ENCODE assay signal across 16 cellular contexts in the genomic region with DNA sequence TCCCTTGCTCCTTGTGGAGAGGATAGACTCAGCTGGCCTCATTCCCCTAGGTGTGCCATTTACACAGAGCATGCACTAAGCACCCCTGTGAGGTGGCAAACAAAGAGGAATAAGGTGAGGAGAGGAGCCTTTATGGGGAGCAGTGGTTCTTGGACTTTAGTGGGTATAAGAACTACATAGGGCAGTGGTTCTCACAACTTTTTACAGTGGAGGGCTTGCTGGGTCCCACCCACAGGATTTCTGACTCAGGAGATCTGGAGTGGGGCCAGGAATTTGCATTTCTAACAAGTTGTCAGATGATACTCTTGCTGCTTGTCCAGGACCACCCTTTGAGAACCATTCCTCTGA. TPM values are rescaled to one million over a fixed set of nuclear protein-coding genes. Genes with fewer than 3 reads are reported as not detected.
A peak's percentile ranks its signal among the peaks of the same experiment; 100 is the strongest.
DNase-seq lines count a peak whose midpoint lies in the region; ATAC-seq, FAIRE-seq and TF ChIP-seq lines count a peak whose summit lies in the region.
"Had no signal": no experiment of that assay in that cellular context is flagged by ENCODE, and none has a peak within 500 bp of the region (broad histone marks: within the 10 kb centered on the region; RNA-seq: fewer than 3 reads in every experiment).

No MANE protein-coding gene starts in this region.

- peak overlapping the region; percentile 85 for H3K27ac ChIP-seq in cardiac muscle cell
- no peak overlapping the region for H3K27ac ChIP-seq in K562 (ENCODE audit: extremely low read depth, low read depth, low read length)
- H3K27ac ChIP-seq in HepG2 (ENCODE audit: extremely low read length, insufficient read depth, low read length), result no peak overlapping the region
- H3K27ac ChIP-seq: psoas muscle, upper lobe of right lung had no signal

- TF ChIP-seq CTCF in cardiac muscle cell (IDR thresholded peaks at IDR 0.05; ENCODE audit: low read depth, low read length) (no peak), K562 (IDR thresholded peaks at IDR 0.05 in 2 of 3, conservative IDR thresholded peaks at IDR 0.05 in 1 of 3; ENCODE audit: insufficient read depth in 2 of 3, low read depth in 1 of 3, low read length in 3 of 3) (no peak), HepG2 (CRISPR knock-in tag; IDR thresholded peaks at IDR 0.05) (no peak)

- peaks cover 46% of the 10 kb centered on the region for H3K4me1 ChIP-seq in cardiac muscle cell (ENCODE audit: low read depth)
- peaks cover 5 to 22% of the 10 kb centered on the region in 2 experiments; a peak in 4 of 5 replicates for H3K4me1 ChIP-seq in K562 (replicated peaks in 1 of 2; ENCODE audit: control insufficient read depth in 2 of 2, insufficient read depth in 2 of 2, low read length in 2 of 2)
- no peaks in the 10 kb centered on the region for H3K4me1 ChIP-seq in HepG2 (ENCODE audit: insufficient read depth, low read length)
- H3K4me1 ChIP-seq: BE2C had no signal

- H2AFZ ChIP-seq in K562 (ENCODE audit: low read depth, low read length) (no peak overlapping the region), HepG2 (ENCODE audit: low read length) (no peak overlapping the region)

- BruUV-seq in K562 (replicated peaks; lab: Mats Ljungman, UMichigan) (no TSS peak), HepG2 (replicated peaks; lab: Mats Ljungman, UMichigan) (no TSS peak)

- H3K36me3 ChIP-seq in cardiac muscle cell (peaks cover 34% of the 10 kb centered on the region), K562 (ENCODE audit: control insufficient read depth, insufficient read depth, low read length) (peaks cover 92% of the 10 kb centered on the region), HepG2 (replicated peaks in 1 of 2; ENCODE audit: control insufficient read depth in 1 of 2, insufficient read depth in 2 of 2, low read length in 2 of 2) (peaks cover 49 to 91% of the 10 kb centered on the region in 2 experiments)

- peaks cover 3% of the 10 kb centered on the region for H3K9me1 ChIP-seq in K562 (ENCODE audit: control insufficient read depth, insufficient read depth, low read length)

- no peak for TF ChIP-seq POLR2A in K562 (conservative IDR thresholded peaks at IDR 0.05)
- TF ChIP-seq POLR2A in HepG2 (IDR thresholded peaks at IDR 0.05; ENCODE audit: insufficient read depth in 1 of 2, low read depth in 2 of 2, low read length in 2 of 2), result no peak

- H3K9me3 Mint-ChIP-seq in immature natural killer cell, result no peaks in the 10 kb centered on the region

- peak overlapping the region in 4 of 6 donors; percentile 34 to 87 (median 68) for H3K27ac Mint-ChIP-seq in immature natural killer cell

- H3K79me2 ChIP-seq in K562 (ENCODE audit: control insufficient read depth, insufficient read depth, low read length) (no peaks in the 10 kb centered on the region), HepG2 (ENCODE audit: insufficient read depth, low read length) (no peaks in the 10 kb centered on the region)

- no peaks in the 10 kb centered on the region for H3K9me3 ChIP-seq in cardiac muscle cell (ENCODE audit: low read depth)
- H3K9me3 ChIP-seq in K562 (replicated peaks; ENCODE audit: control insufficient read depth, insufficient read depth, low read depth, low read length), result no peaks in the 10 kb centered on the region
- no peaks in the 10 kb centered on the region for H3K9me3 ChIP-seq in HepG2 (ENCODE audit: low read length)
- H3K9me3 ChIP-seq: BE2C, psoas muscle, upper lobe of right lung had no signal

- TF ChIP-seq EP300 in K562 (IDR thresholded peaks at IDR 0.05; ENCODE audit: low read length) (no peak), HepG2 (IDR thresholded peaks at IDR 0.05; ENCODE audit: low read depth in 2 of 2, low read length in 2 of 2) (no peak), HepG2 (CRISPR knock-in tag; IDR thresholded peaks at IDR 0.05; ENCODE audit: borderline replicate concordance) (no peak)

- H3K4me3 ChIP-seq in cardiac muscle cell (no peak overlapping the region), K562 (no peak overlapping the region), HepG2 (replicated peaks in 1 of 3; ENCODE audit: insufficient read depth in 1 of 3, low read depth in 2 of 3, low read length in 3 of 3) (no peak overlapping the region)
- H3K4me3 ChIP-seq: psoas muscle, upper lobe of right lung had no signal

- no peaks in the 10 kb centered on the region for H4K20me1 ChIP-seq in K562 (replicated peaks; ENCODE audit: control insufficient read depth, insufficient read depth, low read length)
- H4K20me1 ChIP-seq in HepG2 (ENCODE audit: insufficient read depth, low read length), result no peaks in the 10 kb centered on the region

- H3K9ac ChIP-seq in K562 (ENCODE audit: insufficient read depth in 1 of 2, low read depth in 2 of 2, low read length in 2 of 2), result no peak overlapping the region
- no peak overlapping the region for H3K9ac ChIP-seq in HepG2 (ENCODE audit: insufficient read depth, low read depth, low read length)

- POLR2A ChIA-PET in K562 (lab: Yijun Ruan, JAX) (interaction anchor here (0.6 to 0.7 kb wide), 2 partner anchors 22 to 402 kb away, joined by 3 read pairs; no protein-coding TSS in a partner anchor), HepG2 (lab: Yijun Ruan, JAX) (no interaction called here)

- no peak for FAIRE-seq in K562 (lab: Jason Lieb, UNC)
- FAIRE-seq in HepG2 (lab: Jason Lieb, UNC), result no peak
- FAIRE-seq: islet of Langerhans had no signal

- no peaks in the 10 kb centered on the region for H3K27me3 ChIP-seq in cardiac muscle cell
- H3K27me3 ChIP-seq in K562 (ENCODE audit: control insufficient read depth in 2 of 2, insufficient read depth in 2 of 2, low read length in 2 of 2), result no peaks in the 10 kb centered on the region
- H3K27me3 ChIP-seq in HepG2 (ENCODE audit: control insufficient read depth in 1 of 2, insufficient read depth in 2 of 2, low read length in 2 of 2), result no peaks in the 10 kb centered on the region
- H3K27me3 ChIP-seq: BE2C, upper lobe of right lung had no signal

- peaks cover 54 to 65% of the 10 kb centered on the region in 2 donors for H3K4me1 Mint-ChIP-seq in immature natural killer cell

- in situ Hi-C loops in K562 (cut with MboI) (no loop called here), HepG2 (cut with HindIII; ENCODE audit: extremely low pct_ligation_motif_present, low pct_unique_long_range_greater_than_20kb) (no loop called here)

- H3K4me3 Mint-ChIP-seq in immature natural killer cell, result peak overlapping the region; percentile 29 to 73 (median 45)

- H3K36me3 Mint-ChIP-seq in immature natural killer cell, result peaks cover 69 to 71% (median 69%) of the 10 kb centered on the region in 3 donors

- H3K4me2 ChIP-seq in K562 (ENCODE audit: insufficient read depth, low read length), result no peak overlapping the region
- no peak overlapping the region for H3K4me2 ChIP-seq in HepG2 (ENCODE audit: low read depth, low read length)

- CTCF ChIA-PET in K562 (lab: Yijun Ruan, JAX; ENCODE audit: low intra/inter-chr PET ratio), result no interaction called here
- CTCF ChIA-PET in HepG2 (lab: Yijun Ruan, JAX; ENCODE audit: low intra/inter-chr PET ratio, low total read pairs), result no interaction called here

- peaks cover 11 to 25% (median 23%) of the 10 kb centered on the region in 3 donors for H3K27me3 Mint-ChIP-seq in immature natural killer cell (ENCODE audit: low read depth in 3 of 3)

- no peak for ATAC-seq in K562
- no peak for ATAC-seq in HepG2
- no peak for ATAC-seq in HG02973 (IDR thresholded peaks at IDR 0.05; ENCODE audit: unreplicated experiment)

- TF ChIP-seq RAD21 in K562 (CRISPR knock-in tag; conservative IDR thresholded peaks at IDR 0.05 in 1 of 2, IDR thresholded peaks at IDR 0.05 in 1 of 2) (no peak), HepG2 (CRISPR knock-in tag; IDR thresholded peaks at IDR 0.05) (no peak)

- intact Hi-C loops in cardiac septum (cut with DNase I) (no loop called here), K562 (cut with micrococcal nuclease) (no loop called here), HepG2 (cut with micrococcal nuclease; ENCODE audit: unreplicated experiment) (loop anchor here (2.0 kb wide), 1 partner anchor 44 kb away; the partner anchor contains the start of genes HMGXB3 and TIGD6)

- peak; percentile 44 to 77 for DNase-seq in cardiac muscle cell (ENCODE audit: low read depth in 1 of 2, low spot score in 1 of 2)
- DNase-seq in cardiac septum (ENCODE audit: low spot score), result no peak
- no peak for DNase-seq in K562 (ENCODE audit: extremely low read depth in 1 of 4, low spot score in 3 of 4)
- no peak for DNase-seq in immature natural killer cell
- DNase-seq in smooth muscle cell of the brain vasculature (ENCODE audit: low read depth, low spot score), result peak; percentile 87
- DNase-seq in NCI-H1694 treated with DMSO at 0.1 percent for 48 hours (lab: John Stamatoyannopoulos, UW), result no peak
- DNase-seq in HepG2 (ENCODE audit: low spot score), result no peak
- DNase-seq: activated CD8-positive, alpha-beta memory T cell treated with anti-CD3 and anti-CD28 coated beads, Interleukin-2, amount 50 U/mL, for 48 hours; BE2C; effector CD4-positive, alpha-beta T cell; H7; NCI-H1092; upper lobe of right lung had no signal

RNA-seq across cellular contexts. Expression of gene CSF1R, which starts 42.0 kb away (rescaled TPM):
- 0.04 TPM in 1 of 2 replicates, not detected in the other for total RNA-seq in cardiac muscle cell
- polyA plus RNA-seq in cardiac muscle cell, result 0.48 and 0.50 TPM in 2 replicates
- 11.9 TPM for total RNA-seq in cardiac septum
- not detected in 2 replicates for total RNA-seq in K562 (2011; cell fraction: chromatin; rRNA removed; ENCODE audit: low replicate concordance)
- total RNA-seq in K562 (2011; cell fraction: nucleolus; rRNA removed), result not detected in 2 replicates
- total RNA-seq in K562 (2011; cell fraction: nucleoplasm; rRNA removed), result not detected in 2 replicates
- total RNA-seq in K562 (2014; rRNA removed), result not detected in 2 replicates
- not detected in 2 replicates for total RNA-seq in K562 (2014; rRNA removed; fragmentation: Illumina TruSeq; extraction: Trizol)
- total RNA-seq in K562 (2015; rRNA removed; fragmentation: Illumina TruSeq; extraction: Trizol), result not detected in 2 replicates
- total RNA-seq in K562 (2021), result 0.20 and 0.22 TPM in 2 replicates
- polyA plus RNA-seq in K562 (2011; rRNA removed), result 0.03 TPM in 1 of 2 replicates, not detected in the other
- 0.03 TPM in 1 of 2 replicates, not detected in the other for polyA plus RNA-seq in K562 (2011; cell fraction: cytosol; rRNA removed)
- polyA plus RNA-seq in K562 (2011; cell fraction: nucleus; rRNA removed), result 0.13 TPM in 1 of 2 replicates, not detected in the other
- 0.12 TPM in 1 of 2 replicates, not detected in the other for polyA plus RNA-seq in K562 (2012)
- not detected in 2 replicates for polyA plus RNA-seq in K562 (2014; fragmentation: Illumina TruSeq; extraction: Trizol)
- polyA plus RNA-seq in K562 (2014; fragmentation: Nextera tagmentation; extraction: Ambion mirVana), result not detected
- 0.64 TPM in 1 of 2 replicates, not detected in the other for polyA plus RNA-seq in K562 (2014; rRNA removed)
- polyA minus RNA-seq in K562 (2011; rRNA and poly(A)+ RNA removed), result 0.39 TPM in 1 of 2 replicates, not detected in the other
- polyA minus RNA-seq in K562 (2011; cell fraction: cytosol; rRNA and poly(A)+ RNA removed), result not detected in 2 replicates
- not detected in 2 replicates for polyA minus RNA-seq in K562 (2011; cell fraction: nucleus; rRNA and poly(A)+ RNA removed)
- polyA plus RNA-seq in immature natural killer cell, result 10 to 100 TPM in 1 of 3 donors, 1 to 10 TPM in 1, under 1 TPM in 1; 0.82 to 10.4 (median 2.5) TPM
- total RNA-seq in HepG2 (2016; rRNA removed; fragmentation: Illumina TruSeq; extraction: Trizol), result not detected in 2 replicates
- not detected in 2 replicates for total RNA-seq in HepG2 (2016; cell fraction: cytosol; rRNA removed; fragmentation: Illumina TruSeq; extraction: Trizol; ENCODE audit: low read depth)
- total RNA-seq in HepG2 (2016; cell fraction: insoluble cytoplasmic fraction; rRNA removed; fragmentation: Illumina TruSeq; extraction: Trizol), result not detected in 2 replicates
- total RNA-seq in HepG2 (2016; cell fraction: membrane; rRNA removed; fragmentation: Illumina TruSeq; extraction: Trizol), result not detected in 2 replicates
- not detected in 2 replicates for total RNA-seq in HepG2 (2016; cell fraction: nucleus; rRNA removed; fragmentation: Illumina TruSeq; extraction: Trizol)
- polyA plus RNA-seq in HepG2 (2011; rRNA removed), result 0.01 TPM in 1 of 2 replicates, not detected in the other
- polyA plus RNA-seq in HepG2 (2011; cell fraction: cytosol; rRNA removed), result 0.01 TPM in 1 of 2 replicates, not detected in the other
- 0.03 TPM in 1 of 2 replicates, not detected in the other for polyA plus RNA-seq in HepG2 (2011; cell fraction: nucleus; rRNA removed)
- polyA plus RNA-seq in HepG2 (2012), result 0.07 TPM in 1 of 2 replicates, not detected in the other
- not detected in 2 replicates for polyA plus RNA-seq in HepG2 (2016; cell fraction: cytosol; fragmentation: Illumina TruSeq; extraction: Trizol; ENCODE audit: low read depth)
- not detected in 2 replicates for polyA plus RNA-seq in HepG2 (2016; cell fraction: insoluble cytoplasmic fraction; fragmentation: Illumina TruSeq; extraction: Trizol; ENCODE audit: low read depth)
- not detected in 2 replicates for polyA plus RNA-seq in HepG2 (2016; cell fraction: membrane; fragmentation: Illumina TruSeq; extraction: Trizol; ENCODE audit: low read depth)
- not detected in 2 replicates for polyA plus RNA-seq in HepG2 (2016; cell fraction: nucleus; fragmentation: Illumina TruSeq; extraction: Trizol; ENCODE audit: insufficient read depth, low read depth)
- polyA minus RNA-seq in HepG2 (2011; rRNA and poly(A)+ RNA removed; ENCODE audit: low replicate concordance), result 0.58 TPM in 1 of 2 replicates, not detected in the other
- not detected in 2 replicates for polyA minus RNA-seq in HepG2 (2011; cell fraction: cytosol; rRNA and poly(A)+ RNA removed)
- not detected in 2 replicates for polyA minus RNA-seq in HepG2 (2011; cell fraction: nucleus; rRNA and poly(A)+ RNA removed)
- total RNA-seq: H7 had no signal

RNA-seq across cellular contexts. Expression of gene HMGXB3, which starts 43.8 kb away (rescaled TPM):
- total RNA-seq in cardiac muscle cell (27.8 and 51.0 TPM in 2 replicates), cardiac septum (17.6 TPM), K562 (2014; rRNA removed) (32.1 and 44.2 TPM in 2 replicates), K562 (2014; rRNA removed; fragmentation: Illumina TruSeq; extraction: Trizol) (32.2 and 34.3 TPM in 2 replicates), K562 (2015; rRNA removed; fragmentation: Illumina TruSeq; extraction: Trizol) (32.2 and 34.7 TPM in 2 replicates), K562 (2021) (44.1 and 44.3 TPM in 2 replicates), HepG2 (2016; rRNA removed; fragmentation: Illumina TruSeq; extraction: Trizol) (20.0 and 23.8 TPM in 2 replicates)
- polyA plus RNA-seq in cardiac muscle cell (16.7 and 23.9 TPM in 2 replicates), K562 (2011; rRNA removed) (44.0 and 47.5 TPM in 2 replicates), K562 (2014; fragmentation: Illumina TruSeq; extraction: Trizol) (40.0 and 41.0 TPM in 2 replicates), K562 (2014; fragmentation: Nextera tagmentation; extraction: Ambion mirVana) (1 to 10 TPM; 1.8 to 2.1 TPM), K562 (2014; rRNA removed) (31.7 and 31.9 TPM in 2 replicates), immature natural killer cell (10 to 100 TPM in 2 of 3 donors, 1 to 10 TPM in 1; 5.2 to 16.2 (median 12.7) TPM), HepG2 (2011; rRNA removed) (18.8 and 23.4 TPM in 2 replicates)
- total RNA-seq in K562 (2011; cell fraction: chromatin; rRNA removed; ENCODE audit: low replicate concordance), result 126 and 156 TPM in 2 replicates
- total RNA-seq in K562 (2011; cell fraction: nucleolus; rRNA removed), result 104 and 109 TPM in 2 replicates
- 92.4 and 96.9 TPM in 2 replicates for total RNA-seq in K562 (2011; cell fraction: nucleoplasm; rRNA removed)
- polyA plus RNA-seq in K562 (2011; cell fraction: cytosol; rRNA removed), result 37.8 and 42.6 TPM in 2 replicates
- polyA plus RNA-seq in K562 (2011; cell fraction: nucleus; rRNA removed), result 119 and 131 TPM in 2 replicates
- polyA plus RNA-seq in K562 (2012), result 26.6 and 30.2 TPM in 2 replicates
- polyA minus RNA-seq in K562 (2011; rRNA and poly(A)+ RNA removed), result 61.8 and 62.5 TPM in 2 replicates
- polyA minus RNA-seq in K562 (2011; cell fraction: cytosol; rRNA and poly(A)+ RNA removed), result 33.1 and 34.0 TPM in 2 replicates
- 49.3 and 58.9 TPM in 2 replicates for polyA minus RNA-seq in K562 (2011; cell fraction: nucleus; rRNA and poly(A)+ RNA removed)
- 2.1 and 2.4 TPM in 2 replicates for total RNA-seq in HepG2 (2016; cell fraction: cytosol; rRNA removed; fragmentation: Illumina TruSeq; extraction: Trizol; ENCODE audit: low read depth)
- total RNA-seq in HepG2 (2016; cell fraction: insoluble cytoplasmic fraction; rRNA removed; fragmentation: Illumina TruSeq; extraction: Trizol), result 19.2 and 20.9 TPM in 2 replicates
- 7.7 and 9.2 TPM in 2 replicates for total RNA-seq in HepG2 (2016; cell fraction: membrane; rRNA removed; fragmentation: Illumina TruSeq; extraction: Trizol)
- 34.9 and 36.0 TPM in 2 replicates for total RNA-seq in HepG2 (2016; cell fraction: nucleus; rRNA removed; fragmentation: Illumina TruSeq; extraction: Trizol)
- 13.2 and 13.8 TPM in 2 replicates for polyA plus RNA-seq in HepG2 (2011; cell fraction: cytosol; rRNA removed)
- polyA plus RNA-seq in HepG2 (2011; cell fraction: nucleus; rRNA removed), result 41.0 and 44.0 TPM in 2 replicates
- polyA plus RNA-seq in HepG2 (2012), result 13.8 and 14.7 TPM in 2 replicates
- polyA plus RNA-seq in HepG2 (2016; cell fraction: cytosol; fragmentation: Illumina TruSeq; extraction: Trizol; ENCODE audit: low read depth), result 0.90 and 0.95 TPM in 2 replicates
- 12.6 and 14.4 TPM in 2 replicates for polyA plus RNA-seq in HepG2 (2016; cell fraction: insoluble cytoplasmic fraction; fragmentation: Illumina TruSeq; extraction: Trizol; ENCODE audit: low read depth)
- 2.4 and 2.5 TPM in 2 replicates for polyA plus RNA-seq in HepG2 (2016; cell fraction: membrane; fragmentation: Illumina TruSeq; extraction: Trizol; ENCODE audit: low read depth)
- polyA plus RNA-seq in HepG2 (2016; cell fraction: nucleus; fragmentation: Illumina TruSeq; extraction: Trizol; ENCODE audit: insufficient read depth, low read depth), result 61.7 and 65.5 TPM in 2 replicates
- 60.1 and 67.3 TPM in 2 replicates for polyA minus RNA-seq in HepG2 (2011; rRNA and poly(A)+ RNA removed; ENCODE audit: low replicate concordance)
- 18.8 and 19.3 TPM in 2 replicates for polyA minus RNA-seq in HepG2 (2011; cell fraction: cytosol; rRNA and poly(A)+ RNA removed)
- 47.7 and 47.8 TPM in 2 replicates for polyA minus RNA-seq in HepG2 (2011; cell fraction: nucleus; rRNA and poly(A)+ RNA removed)

RNA-seq across cellular contexts. Expression of gene TIGD6, which starts 43.9 kb away (rescaled TPM):
- 3.5 and 7.6 TPM in 2 replicates for total RNA-seq in cardiac muscle cell
- 10.3 and 11.4 TPM in 2 replicates for polyA plus RNA-seq in cardiac muscle cell
- 2.7 TPM for total RNA-seq in cardiac septum
- 8.2 and 12.4 TPM in 2 replicates for total RNA-seq in K562 (2011; cell fraction: chromatin; rRNA removed; ENCODE audit: low replicate concordance)
- total RNA-seq in K562 (2011; cell fraction: nucleolus; rRNA removed), result 5.2 and 6.6 TPM in 2 replicates
- 12.1 and 13.1 TPM in 2 replicates for total RNA-seq in K562 (2011; cell fraction: nucleoplasm; rRNA removed)
- 3.9 and 5.2 TPM in 2 replicates for total RNA-seq in K562 (2014; rRNA removed)
- total RNA-seq in K562 (2014; rRNA removed; fragmentation: Illumina TruSeq; extraction: Trizol), result 3.9 and 4.3 TPM in 2 replicates
- 3.8 and 4.3 TPM in 2 replicates for total RNA-seq in K562 (2015; rRNA removed; fragmentation: Illumina TruSeq; extraction: Trizol)
- 4.3 and 4.4 TPM in 2 replicates for total RNA-seq in K562 (2021)
- 4.9 and 5.1 TPM in 2 replicates for polyA plus RNA-seq in K562 (2011; rRNA removed)
- 5.7 TPM in 2 replicates for polyA plus RNA-seq in K562 (2011; cell fraction: cytosol; rRNA removed)
- polyA plus RNA-seq in K562 (2011; cell fraction: nucleus; rRNA removed), result 14.9 and 16.9 TPM in 2 replicates
- 4.9 and 5.4 TPM in 2 replicates for polyA plus RNA-seq in K562 (2012)
- polyA plus RNA-seq in K562 (2014; fragmentation: Illumina TruSeq; extraction: Trizol), result 6.3 and 7.0 TPM in 2 replicates
- polyA plus RNA-seq in K562 (2014; fragmentation: Nextera tagmentation; extraction: Ambion mirVana), result 1 to 10 TPM; 1.8 to 2.3 TPM
- 3.1 and 4.0 TPM in 2 replicates for polyA plus RNA-seq in K562 (2014; rRNA removed)
- polyA minus RNA-seq in K562 (2011; rRNA and poly(A)+ RNA removed), result 9.4 and 9.9 TPM in 2 replicates
- 1.0 and 2.7 TPM in 2 replicates for polyA minus RNA-seq in K562 (2011; cell fraction: cytosol; rRNA and poly(A)+ RNA removed)
- 4.8 and 8.7 TPM in 2 replicates for polyA minus RNA-seq in K562 (2011; cell fraction: nucleus; rRNA and poly(A)+ RNA removed)
- 1 to 10 TPM in 2 of 3 donors, under 1 TPM in 1; 0.48 to 2.0 (median 1.1) TPM for polyA plus RNA-seq in immature natural killer cell
- 2.1 TPM in 2 replicates for total RNA-seq in HepG2 (2016; rRNA removed; fragmentation: Illumina TruSeq; extraction: Trizol)
- total RNA-seq in HepG2 (2016; cell fraction: cytosol; rRNA removed; fragmentation: Illumina TruSeq; extraction: Trizol; ENCODE audit: low read depth), result 0.09 and 0.61 TPM in 2 replicates
- total RNA-seq in HepG2 (2016; cell fraction: insoluble cytoplasmic fraction; rRNA removed; fragmentation: Illumina TruSeq; extraction: Trizol), result 1.7 and 1.9 TPM in 2 replicates
- 1.3 and 1.5 TPM in 2 replicates for total RNA-seq in HepG2 (2016; cell fraction: membrane; rRNA removed; fragmentation: Illumina TruSeq; extraction: Trizol)
- total RNA-seq in HepG2 (2016; cell fraction: nucleus; rRNA removed; fragmentation: Illumina TruSeq; extraction: Trizol), result 1.7 and 1.9 TPM in 2 replicates
- polyA plus RNA-seq in HepG2 (2011; rRNA removed), result 1.9 and 2.9 TPM in 2 replicates
- 1.5 and 2.1 TPM in 2 replicates for polyA plus RNA-seq in HepG2 (2011; cell fraction: cytosol; rRNA removed)
- polyA plus RNA-seq in HepG2 (2011; cell fraction: nucleus; rRNA removed), result 2.0 and 3.2 TPM in 2 replicates
- 1.1 and 2.0 TPM in 2 replicates for polyA plus RNA-seq in HepG2 (2012)
- 0.50 and 1.1 TPM in 2 replicates for polyA plus RNA-seq in HepG2 (2016; cell fraction: cytosol; fragmentation: Illumina TruSeq; extraction: Trizol; ENCODE audit: low read depth)
- polyA plus RNA-seq in HepG2 (2016; cell fraction: insoluble cytoplasmic fraction; fragmentation: Illumina TruSeq; extraction: Trizol; ENCODE audit: low read depth), result 1.8 and 2.1 TPM in 2 replicates
- polyA plus RNA-seq in HepG2 (2016; cell fraction: membrane; fragmentation: Illumina TruSeq; extraction: Trizol; ENCODE audit: low read depth), result 1.1 and 1.7 TPM in 2 replicates
- polyA plus RNA-seq in HepG2 (2016; cell fraction: nucleus; fragmentation: Illumina TruSeq; extraction: Trizol; ENCODE audit: insufficient read depth, low read depth), result 1.8 and 2.0 TPM in 2 replicates
- polyA minus RNA-seq in HepG2 (2011; rRNA and poly(A)+ RNA removed; ENCODE audit: low replicate concordance), result 5.4 and 13.9 TPM in 2 replicates
- 0.97 and 1.8 TPM in 2 replicates for polyA minus RNA-seq in HepG2 (2011; cell fraction: cytosol; rRNA and poly(A)+ RNA removed)
- polyA minus RNA-seq in HepG2 (2011; cell fraction: nucleus; rRNA and poly(A)+ RNA removed), result 8.4 and 13.9 TPM in 2 replicates

Comparison
In these comparisons a context has a peak if more than half of its experiments do, and no peak if none do; other contexts are left out.
1. DNase-seq: peak in cardiac muscle cell (2 of 2) and smooth muscle cell of the brain vasculature (single experiment); none in cardiac septum (single experiment), K562 (0 of 4), immature natural killer cell (0 of 3), NCI-H1694 treated with DMSO at 0.1 percent for 48 hours (single experiment) and HepG2 (single experiment).